ENCODE assay signal across 31 cellular contexts in the genomic region with DNA sequence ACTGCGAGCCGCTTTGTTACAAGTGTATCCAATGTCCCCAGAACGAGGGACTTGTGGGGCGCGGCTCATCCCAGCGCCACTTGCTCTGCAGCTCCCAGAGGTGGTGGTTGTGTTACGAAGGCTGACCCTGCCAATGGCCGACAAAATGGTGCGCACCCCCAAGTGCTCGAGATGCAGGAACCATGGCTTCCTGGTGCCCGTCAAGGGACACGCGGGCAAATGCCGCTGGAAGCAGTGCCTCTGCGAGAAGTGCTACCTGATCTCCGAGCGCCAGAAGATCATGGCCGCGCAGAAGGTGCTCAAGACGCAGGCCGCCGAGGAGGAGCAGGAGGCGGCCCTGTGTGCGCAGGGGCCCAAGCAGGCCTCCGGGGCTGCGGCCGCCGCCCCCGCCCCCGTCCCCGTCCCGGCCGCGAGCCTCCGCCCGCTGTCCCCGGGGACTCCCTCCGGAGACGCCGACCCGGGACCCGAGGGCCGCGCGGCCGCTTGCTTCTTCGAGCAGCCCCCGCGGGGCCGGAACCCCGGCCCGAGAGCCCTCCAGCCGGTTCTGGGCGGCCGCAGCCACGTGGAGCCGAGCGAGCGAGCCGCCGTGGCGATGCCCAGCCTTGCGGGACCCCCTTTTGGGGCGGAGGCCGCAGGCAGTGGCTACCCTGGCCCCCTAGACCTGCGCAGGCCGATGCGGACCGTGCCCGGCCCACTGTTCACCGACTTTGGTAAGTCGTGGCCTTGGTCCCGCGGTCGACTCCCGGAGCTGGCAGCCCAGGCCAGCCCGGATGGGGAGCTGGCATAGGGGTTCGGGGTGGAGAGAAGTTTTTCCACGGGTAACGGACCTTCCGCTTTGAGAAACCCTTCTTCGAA. TPM values are rescaled to one million over a fixed set of nuclear protein-coding genes. Genes with fewer than 3 reads are reported as not detected.
"Had no signal": no experiment of that assay in that cellular context is flagged by ENCODE, and none has a peak within 500 bp of the region (broad histone marks: within the 10 kb centered on the region; RNA-seq: fewer than 3 reads in every experiment).

A gene (plus strand): TSS at position 79 of the 855 bp plus-strand sequence. CDS start 55 bp downstream, at position 134.

- FAIRE-seq: TTC549 had no signal

- H3K4me1 Mint-ChIP-seq: activated B cell treated with CpG ODN at 0.5 μM for 24 hours; activated CD4-positive, alpha-beta T cell treated with anti-CD3 and anti-CD28 coated beads, Interleukin-2, amount 10 ng/mL, durations not matched to agents 24 days and 14 days; activated naive CD8-positive, alpha-beta T cell treated with anti-CD3 and anti-CD28 coated beads, Interleukin-2, amount 10 ng/mL, durations not matched to agents 7 days and 5 days had no signal

- ATAC-seq: Panc1, Right ventricle myocardium inferior, T-cell had no signal

- H3K9me3 Mint-ChIP-seq: activated B cell treated with CpG ODN at 0.5 μM for 24 hours; activated CD4-positive, alpha-beta T cell treated with anti-CD3 and anti-CD28 coated beads, Interleukin-2, amount 10 ng/mL, durations not matched to agents 24 days and 14 days; activated naive CD8-positive, alpha-beta T cell treated with anti-CD3 and anti-CD28 coated beads, Interleukin-2, amount 10 ng/mL, durations not matched to agents 7 days and 5 days; T-cell had no signal

- H3K4me1 ChIP-seq: adrenal gland, breast epithelium had no signal

- DNase-seq: activated B cell treated with CpG ODN at 0.5 μM for 24 hours; activated CD4-positive, alpha-beta T cell treated with anti-CD3 and anti-CD28 coated beads for 1 hour; activated CD4-positive, alpha-beta T cell treated with anti-CD3 and anti-CD28 coated beads, Interleukin-2, amount 10 ng/mL, durations not matched to agents 24 days and 14 days; activated CD4-positive, alpha-beta T cell treated with anti-CD3 and anti-CD28 coated beads, Interleukin-2, amount 50 U/mL, for 48 hours; activated naive CD4-positive, alpha-beta T cell treated with anti-CD3 and anti-CD28 coated beads, Interleukin-2, amount 50 U/mL, for 16 hours; activated naive CD8-positive, alpha-beta T cell treated with anti-CD3 and anti-CD28 coated beads, Interleukin-2, amount 10 ng/mL, durations not matched to agents 7 days and 5 days; anterior cingulate cortex; IMR-90; KG1; NCI-H1092; NCI-H1417 treated with DMSO at 0.1 percent for 48 hours; NCI-H1694; NCI-H2029 treated with DMSO at 0.1 percent for 48 hours; NCI-H345; NCI-H510A; NCI-H69; NK-92 treated with Interleukin-12 subunit alpha and Interleukin-12 subunit beta, amount 100 ng/mL, for 24 hours; OCI-M1; RPMI8226; T-cell; T-helper 2 cell; T1000 had no signal

- H3K27ac ChIP-seq: adrenal gland, breast epithelium, SK-N-MC had no signal

- H3K9me3 ChIP-seq: adrenal gland, breast epithelium had no signal

- H3K36me3 Mint-ChIP-seq: activated naive CD8-positive, alpha-beta T cell treated with anti-CD3 and anti-CD28 coated beads, Interleukin-2, amount 10 ng/mL, durations not matched to agents 7 days and 5 days; T-cell had no signal

- H3K4me3 ChIP-seq: adrenal gland, breast epithelium, SK-N-MC had no signal

- H3K27ac Mint-ChIP-seq: activated B cell treated with CpG ODN at 0.5 μM for 24 hours; activated CD4-positive, alpha-beta T cell treated with anti-CD3 and anti-CD28 coated beads, Interleukin-2, amount 10 ng/mL, durations not matched to agents 24 days and 14 days; activated naive CD8-positive, alpha-beta T cell treated with anti-CD3 and anti-CD28 coated beads, Interleukin-2, amount 10 ng/mL, durations not matched to agents 7 days and 5 days; T-cell had no signal

- H3K36me3 ChIP-seq: adrenal gland, breast epithelium had no signal

- H3K27me3 ChIP-seq: adrenal gland, breast epithelium had no signal

- H3K27me3 Mint-ChIP-seq: T-cell had no signal

- H3K4me3 Mint-ChIP-seq: activated B cell treated with CpG ODN at 0.5 μM for 24 hours; activated CD4-positive, alpha-beta T cell treated with anti-CD3 and anti-CD28 coated beads, Interleukin-2, amount 10 ng/mL, durations not matched to agents 24 days and 14 days; activated naive CD8-positive, alpha-beta T cell treated with anti-CD3 and anti-CD28 coated beads, Interleukin-2, amount 10 ng/mL, durations not matched to agents 7 days and 5 days; T-cell had no signal

RNA-seq across cellular contexts. Expression of the gene that starts here (rescaled TPM):
- total RNA-seq: activated B cell treated with CpG ODN at 0.5 μM for 24 hours; activated CD4-positive, alpha-beta T cell treated with anti-CD3 and anti-CD28 coated beads, Interleukin-2, amount 10 ng/mL, durations not matched to agents 24 days and 14 days; activated CD8-positive, alpha-beta memory T cell treated with anti-CD3 and anti-CD28 coated beads for 36 hours; activated naive CD8-positive, alpha-beta T cell treated with anti-CD3 and anti-CD28 coated beads, Interleukin-2, amount 10 ng/mL, durations not matched to agents 7 days and 5 days; adrenal gland; breast epithelium; IMR-90; LHCN-M2; M059J; Right ventricle myocardium inferior; T-cell had no signal
- polyA plus RNA-seq: adrenal gland, IMR-90 had no signal
